Comparison of ENCODE assay signal across 1 cellular context in the genomic region with DNA sequence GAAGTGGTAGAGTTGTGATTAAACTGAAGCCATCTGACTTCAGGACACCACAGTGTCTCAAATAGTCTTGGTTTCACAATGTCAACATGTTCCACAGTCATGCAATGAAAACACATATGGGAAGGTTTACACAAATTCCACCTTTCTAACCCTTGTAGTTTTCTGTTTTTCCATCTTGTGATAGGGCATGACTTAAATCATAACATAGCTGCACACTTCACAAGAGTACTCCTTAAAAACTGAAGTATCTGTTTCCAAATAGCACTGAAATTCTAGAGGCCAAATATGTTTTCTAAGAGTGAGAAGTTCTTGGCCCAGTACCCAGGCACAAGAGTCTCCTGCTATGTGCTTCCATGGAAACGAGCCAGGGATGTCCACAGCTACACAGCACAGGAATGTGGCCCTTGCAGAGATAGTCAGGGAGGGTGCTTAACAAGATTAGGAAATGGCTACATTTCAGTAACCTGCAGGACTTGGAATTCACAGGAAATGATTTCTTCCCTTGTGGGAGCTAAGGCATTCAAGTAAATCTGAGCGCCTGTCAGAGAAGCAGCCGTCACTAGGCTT.
TF ChIP-seq lines count a peak whose summit lies in the region.

No MANE protein-coding gene starts in this region.

TF ChIP-seq in A549, 52 proteins besides CTCF, POLR2A, EP300 and RAD21 (continued from another document):
- TF ChIP-seq, protein P1, sequence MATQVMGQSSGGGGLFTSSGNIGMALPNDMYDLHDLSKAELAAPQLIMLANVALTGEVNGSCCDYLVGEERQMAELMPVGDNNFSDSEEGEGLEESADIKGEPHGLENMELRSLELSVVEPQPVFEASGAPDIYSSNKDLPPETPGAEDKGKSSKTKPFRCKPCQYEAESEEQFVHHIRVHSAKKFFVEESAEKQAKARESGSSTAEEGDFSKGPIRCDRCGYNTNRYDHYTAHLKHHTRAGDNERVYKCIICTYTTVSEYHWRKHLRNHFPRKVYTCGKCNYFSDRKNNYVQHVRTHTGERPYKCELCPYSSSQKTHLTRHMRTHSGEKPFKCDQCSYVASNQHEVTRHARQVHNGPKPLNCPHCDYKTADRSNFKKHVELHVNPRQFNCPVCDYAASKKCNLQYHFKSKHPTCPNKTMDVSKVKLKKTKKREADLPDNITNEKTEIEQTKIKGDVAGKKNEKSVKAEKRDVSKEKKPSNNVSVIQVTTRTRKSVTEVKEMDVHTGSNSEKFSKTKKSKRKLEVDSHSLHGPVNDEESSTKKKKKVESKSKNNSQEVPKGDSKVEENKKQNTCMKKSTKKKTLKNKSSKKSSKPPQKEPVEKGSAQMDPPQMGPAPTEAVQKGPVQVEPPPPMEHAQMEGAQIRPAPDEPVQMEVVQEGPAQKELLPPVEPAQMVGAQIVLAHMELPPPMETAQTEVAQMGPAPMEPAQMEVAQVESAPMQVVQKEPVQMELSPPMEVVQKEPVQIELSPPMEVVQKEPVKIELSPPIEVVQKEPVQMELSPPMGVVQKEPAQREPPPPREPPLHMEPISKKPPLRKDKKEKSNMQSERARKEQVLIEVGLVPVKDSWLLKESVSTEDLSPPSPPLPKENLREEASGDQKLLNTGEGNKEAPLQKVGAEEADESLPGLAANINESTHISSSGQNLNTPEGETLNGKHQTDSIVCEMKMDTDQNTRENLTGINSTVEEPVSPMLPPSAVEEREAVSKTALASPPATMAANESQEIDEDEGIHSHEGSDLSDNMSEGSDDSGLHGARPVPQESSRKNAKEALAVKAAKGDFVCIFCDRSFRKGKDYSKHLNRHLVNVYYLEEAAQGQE (IDR thresholded peaks at IDR 0.05): no peak
- TF ChIP-seq, protein P2, sequence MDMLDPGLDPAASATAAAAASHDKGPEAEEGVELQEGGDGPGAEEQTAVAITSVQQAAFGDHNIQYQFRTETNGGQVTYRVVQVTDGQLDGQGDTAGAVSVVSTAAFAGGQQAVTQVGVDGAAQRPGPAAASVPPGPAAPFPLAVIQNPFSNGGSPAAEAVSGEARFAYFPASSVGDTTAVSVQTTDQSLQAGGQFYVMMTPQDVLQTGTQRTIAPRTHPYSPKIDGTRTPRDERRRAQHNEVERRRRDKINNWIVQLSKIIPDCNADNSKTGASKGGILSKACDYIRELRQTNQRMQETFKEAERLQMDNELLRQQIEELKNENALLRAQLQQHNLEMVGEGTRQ (IDR thresholded peaks at IDR 0.05): no peak
- TF ChIP-seq, protein P3, sequence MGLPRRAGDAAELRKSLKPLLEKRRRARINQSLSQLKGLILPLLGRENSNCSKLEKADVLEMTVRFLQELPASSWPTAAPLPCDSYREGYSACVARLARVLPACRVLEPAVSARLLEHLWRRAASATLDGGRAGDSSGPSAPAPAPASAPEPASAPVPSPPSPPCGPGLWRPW (IDR thresholded peaks at IDR 0.05): no peak
- TF ChIP-seq HDAC2 (IDR thresholded peaks at IDR 0.05) (no peak), KDM1A (IDR thresholded peaks at IDR 0.05; ENCODE audit: low read depth) (no peak), HEYL (CRISPR knock-in tag; IDR thresholded peaks at IDR 0.05) (no peak), MYC (IDR thresholded peaks at IDR 0.05; ENCODE audit: borderline replicate concordance, low read length) (no peak), JUNB (IDR thresholded peaks at IDR 0.05) (no peak), ZNF302 (CRISPR knock-in tag; IDR thresholded peaks at IDR 0.05) (no peak)
